In the genomic region with DNA sequence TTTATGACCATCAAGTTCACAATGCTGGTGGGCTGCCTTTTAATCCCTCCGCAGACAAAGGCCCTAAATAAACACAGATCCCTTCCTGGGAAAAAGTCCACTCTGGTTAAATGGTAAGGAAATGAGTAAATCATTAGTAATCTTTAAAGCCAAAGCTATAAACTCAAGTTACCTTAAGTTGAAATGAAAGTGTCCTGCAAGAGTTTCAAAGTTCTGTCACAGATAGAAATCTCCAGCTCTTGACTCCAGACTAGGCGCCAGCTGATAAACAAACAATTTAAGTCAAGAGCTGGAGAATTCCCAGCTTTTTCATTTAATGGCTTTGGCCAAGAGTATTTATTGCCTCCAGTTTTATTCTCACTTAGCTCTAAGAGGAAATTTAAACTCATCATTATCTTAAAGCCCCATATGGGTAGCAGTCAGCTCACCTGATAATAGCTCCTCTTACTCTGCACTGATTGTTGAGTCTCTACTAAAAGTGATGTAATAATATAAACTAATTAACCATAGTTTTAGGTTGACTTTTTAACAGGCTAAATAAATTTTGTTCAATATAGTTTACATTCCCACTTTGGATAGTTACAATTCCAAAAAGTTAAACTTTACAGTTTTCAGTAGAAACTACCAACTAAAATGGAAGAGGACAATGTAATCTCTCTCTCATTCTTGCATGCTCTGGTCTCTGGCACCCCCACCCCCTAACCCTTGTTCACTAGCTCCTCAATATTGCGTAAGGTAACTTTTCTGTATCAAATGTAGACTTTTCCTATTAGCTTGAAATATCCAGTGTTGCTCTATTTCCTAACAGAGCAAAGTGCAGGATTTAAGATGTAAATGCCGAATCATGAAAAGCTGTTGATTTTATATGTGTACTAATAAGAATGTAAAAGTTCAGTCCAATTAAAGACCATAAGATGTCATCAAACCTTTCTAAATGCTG, we compare ENCODE assay signal across 11 cellular contexts. TPM values are rescaled to one million over a fixed set of nuclear protein-coding genes. Genes with fewer than 3 reads are reported as not detected.
DNase-seq lines count a peak whose midpoint lies in the region; TF ChIP-seq lines count a peak whose summit lies in the region.
"Had no signal": no experiment of that assay in that cellular context is flagged by ENCODE, and none has a peak within 500 bp of the region (broad histone marks: within the 10 kb centered on the region; RNA-seq: fewer than 3 reads in every experiment).

No MANE protein-coding gene starts in this region.

- DNase-seq in DMS 273 (lab: John Stamatoyannopoulos, UW; ENCODE audit: unreplicated experiment) (peak; percentile 36), DMS 273 treated with DMSO at 0.1 percent for 48 hours (lab: John Stamatoyannopoulos, UW) (no peak), PC-9 (peak in 1 of 2 experiments; percentile 48), glomerular endothelial cell (ENCODE audit: extremely low read depth, low read depth, low spot score) (peak; percentile 34), testis (no peak), tibial nerve (ENCODE audit: low spot score in 2 of 2) (no peak), cortex of kidney (lab: John Stamatoyannopoulos, UW) (no peak)
- DNase-seq: 8988T had no signal

- no TSS peak for BruUV-seq in PC-9 (replicated peaks; lab: Mats Ljungman, UMichigan)

- H3K36me3 ChIP-seq in PC-9 (ENCODE audit: low read depth) (peaks cover 6% of the 10 kb centered on the region; the same call in 1 of the 2 replicates), urinary bladder (ENCODE audit: insufficient read depth) (no peaks in the 10 kb centered on the region), testis (ENCODE audit: low read depth, missing control alignments) (no peaks in the 10 kb centered on the region), tibial nerve (no peaks in the 10 kb centered on the region)

- H3K79me2 ChIP-seq in PC-9 (ENCODE audit: low read depth), result no peaks in the 10 kb centered on the region; the same call in 1 of the 2 replicates

- TF ChIP-seq POLR2A in testis (IDR thresholded peaks at IDR 0.05) (no peak), tibial nerve (IDR thresholded peaks at IDR 0.05) (no peak)

- POLR2A ChIA-PET in PC-9 (lab: Charles Lee; ENCODE audit: unreplicated experiment), result interaction anchor here (0.6 to 0.8 kb wide), 5 partner anchors 71 to 1098 kb away, joined by 3 to 5 read pairs (median 4); no protein-coding TSS in a partner anchor

- H3K9me3 ChIP-seq in PC-9 (ENCODE audit: insufficient read depth, low read depth) (no peaks in the 10 kb centered on the region), testis (no peaks in the 10 kb centered on the region), tibial nerve (no peaks in the 10 kb centered on the region)

- H3K9me2 ChIP-seq in PC-9 (ENCODE audit: insufficient read depth), result no peaks in the 10 kb centered on the region

- no peak overlapping the region for H3K4me2 ChIP-seq in PC-9

- 77% methylated on average over 4 of the region's 4 CpGs for WGBS in urinary bladder
- whole genome bisulfite sequencing in testis, 2 donors, result 93 to 95% methylated on average over 4 of the region's 4 CpGs
- WGBS in tibial nerve, 2 donors, result 83 to 91% methylated on average over 4 of the region's 4 CpGs

- H3F3A ChIP-seq in PC-9 (ENCODE audit: insufficient read depth, low read depth), result peaks cover 25% of the 10 kb centered on the region; the same call in 1 of the 2 replicates

- no peak overlapping the region for H3K4me3 ChIP-seq in PC-9
- H3K4me3 ChIP-seq in urinary bladder (ENCODE audit: low read depth, low read length), result no peak overlapping the region
- no peak overlapping the region for H3K4me3 ChIP-seq in testis
- no peak overlapping the region for H3K4me3 ChIP-seq in tibial nerve
- H3K4me3 ChIP-seq: coronary artery, GM12878 had no signal

- peak overlapping the region; percentile 13 for H3K27ac ChIP-seq in PC-9
- peak overlapping the region; percentile 23 for H3K27ac ChIP-seq in urinary bladder (ENCODE audit: low read depth)
- no peak overlapping the region for H3K27ac ChIP-seq in testis
- H3K27ac ChIP-seq in tibial nerve, result no peak overlapping the region
- H3K27ac ChIP-seq: coronary artery had no signal

- CTCF ChIA-PET in PC-9 (lab: Charles Lee), result interaction anchor here (0.6 to 2.5 kb wide), 13 partner anchors 19 to 487 kb away, joined by 3 to 18 read pairs (median 3); no protein-coding TSS in a partner anchor

- no peak overlapping the region for H2AFZ ChIP-seq in PC-9

- H3K4me1 ChIP-seq in PC-9 (replicated peaks; ENCODE audit: insufficient read depth) (peaks cover 36% of the 10 kb centered on the region), urinary bladder (ENCODE audit: insufficient read depth) (no peaks in the 10 kb centered on the region), testis (no peaks in the 10 kb centered on the region), tibial nerve (peaks cover 0 to 12% (median 0%) of the 10 kb centered on the region in 4 donors)

- intact Hi-C loops in PC-9 (cut with micrococcal nuclease; ENCODE audit: unreplicated experiment) (no loop called here), testis (cut with DNase I; ENCODE audit: low total_unique reads) (no loop called here)

- H3K27me3 ChIP-seq in PC-9 (ENCODE audit: insufficient read depth, low read depth) (no peaks in the 10 kb centered on the region), testis (no peaks in the 10 kb centered on the region), tibial nerve (no peaks in the 10 kb centered on the region)

- TF ChIP-seq EP300 in tibial nerve (IDR thresholded peaks at IDR 0.05), result no peak

- TF ChIP-seq CTCF in PC-9 (conservative IDR thresholded peaks at IDR 0.05) (no peak), testis (IDR thresholded peaks at IDR 0.05) (no peak), tibial nerve (IDR thresholded peaks at IDR 0.05) (no peak)

- H4K20me1 ChIP-seq in PC-9 (ENCODE audit: insufficient read depth), result no peaks in the 10 kb centered on the region

RNA-seq across cellular contexts. Expression of gene HIBADH, which starts 56.1 kb away (rescaled TPM):
- total RNA-seq in PC-9 (2021) (72.4 and 73.9 TPM in 2 replicates), glomerular endothelial cell (29.8 and 31.7 TPM in 2 replicates), urinary bladder (52.4 TPM), testis (10 to 100 TPM; 69.9 to 77.4 TPM), tibial nerve (10 to 100 TPM; 36.6 to 44.0 (median 41.7) TPM)
- polyA plus RNA-seq in urinary bladder (47.0 TPM), testis (ENCODE audit: insufficient read depth, low read depth, low replicate concordance) (49.8 TPM)

Comparison
In these comparisons a context has a peak if more than half of its experiments do, and no peak if none do; other contexts are left out.
1. DNase-seq: peak in DMS 273 (single experiment) and glomerular endothelial cell (single experiment); none in DMS 273 treated with DMSO at 0.1 percent for 48 hours (single experiment), testis (single experiment), tibial nerve (0 of 2) and cortex of kidney (single experiment).
2. H3K27ac ChIP-seq: peak in PC-9 (single experiment) and urinary bladder (single experiment); none in testis (0 of 2) and tibial nerve (0 of 4).